ENCODE assay signal across 8 cellular contexts in genomic region chr2:28894470-28895188, GRCh38. TPM values are rescaled to one million over a fixed set of nuclear protein-coding genes. Genes with fewer than 3 reads are reported as not detected.
DNase-seq lines count a peak whose midpoint lies in the region; ATAC-seq and TF ChIP-seq lines count a peak whose summit lies in the region.

Gene WDR43, plus strand, starts transcription at chr2:28894667. Its CDS starts 32 bp downstream, at chr2:28894699.

- TF ChIP-seq POLR2A in right lobe of liver (IDR thresholded peaks at IDR 0.05), result peak; percentile 72

- H3K4me3 ChIP-seq in dorsolateral prefrontal cortex, result peak within 1 kb of the TSS; percentile 68 to 100 (median 99)
- H3K4me3 ChIP-seq in right lobe of liver, result peak within 1 kb of the TSS; percentile 99 to 100 (median 99)

- no peaks in the 10 kb centered on the region for H3K9me3 ChIP-seq in right lobe of liver

- WGBS in right lobe of liver (ENCODE audit: insufficient coverage, low coverage, low lambda C conversion rate, missing lambda C conversion rate), result 0% methylated on average over 13 of the region's 79 CpGs

- TF ChIP-seq CTCF in CD14-positive monocyte (IDR thresholded peaks at IDR 0.05), result no peak
- peak in 28 of 56 donors; percentile 7 to 49 (median 26) for TF ChIP-seq CTCF in dorsolateral prefrontal cortex (IDR thresholded peaks at IDR 0.05 in 54 of 56, conservative IDR thresholded peaks at IDR 0.05 in 2 of 56; ENCODE audit: low read depth in 1 of 56, partially characterized antibody in 56 of 56)
- TF ChIP-seq CTCF in right lobe of liver (IDR thresholded peaks at IDR 0.05), result no peak

- H3K36me3 ChIP-seq in right lobe of liver, result no peaks in the 10 kb centered on the region

- peak; percentile 97 for DNase-seq in CD14-positive monocyte (ENCODE audit: low spot score)
- DNase-seq in NCI-H82 (lab: John Stamatoyannopoulos, UW), result peak; percentile 99
- DNase-seq in activated CD4-positive, alpha-beta T cell treated with anti-CD3 and anti-CD28 coated beads, Interleukin-2, amount 50 U/mL, for 48 hours, result peak; percentile 96
- DNase-seq in dorsolateral prefrontal cortex, result peak; percentile 94 to 99 (median 96)
- peak; percentile 98 to 99 (median 99) for DNase-seq in right lobe of liver
- peak; percentile 97 to 98 for DNase-seq in stimulated activated CD4-positive, alpha-beta T cell treated with anti-CD3 and anti-CD28 coated beads, Interleukin-4, amount 100 ng/mL, for 4 hours

- ATAC-seq in GM19397 (IDR thresholded peaks at IDR 0.05; ENCODE audit: unreplicated experiment) (peak; percentile 88), HG03571 (IDR thresholded peaks at IDR 0.05; ENCODE audit: unreplicated experiment) (peak; percentile 74), right lobe of liver (peak; percentile 98 to 100 (median 99))

- H3K27me3 Mint-ChIP-seq in CD14-positive monocyte (ENCODE audit: low read depth in 3 of 3), result peaks cover 0 to 2% (median 0%) of the 10 kb centered on the region in 3 donors

- peaks cover 0 to 34% (median 9%) of the 10 kb centered on the region in 4 donors for H3K4me1 ChIP-seq in right lobe of liver

- peak within 1 kb of the TSS; percentile 84 to 96 (median 90) for H3K27ac Mint-ChIP-seq in CD14-positive monocyte

- H3K27me3 ChIP-seq in dorsolateral prefrontal cortex (no peaks in the 10 kb centered on the region), right lobe of liver (no peaks in the 10 kb centered on the region)

- H3K4me3 Mint-ChIP-seq in CD14-positive monocyte, result peak within 1 kb of the TSS; percentile 89 to 98

- intact Hi-C loops in CD14-positive monocyte (cut with micrococcal nuclease), result loop anchor here in 1 of 2 donors (10.0 kb wide), 1 partner anchor 70 kb away; no protein-coding TSS in a partner anchor
- intact Hi-C loops in dorsolateral prefrontal cortex (cut with DNase I), result loop anchor here (1.0 to 10.0 kb wide), 4 partner anchors 24 to 330 kb away; partner anchors contain the start of genes TRMT61B (in 2 of the 2) and PPP1CB (in 1 of the 2)
- intact Hi-C loops in right lobe of liver (cut with DNase I), result no loop called here

- peaks cover 0 to 3% (median 0%) of the 10 kb centered on the region in 7 donors for H3K9me3 Mint-ChIP-seq in CD14-positive monocyte

- H3K4me1 Mint-ChIP-seq in CD14-positive monocyte, result peaks cover 37% of the 10 kb centered on the region

- H3K36me3 Mint-ChIP-seq in CD14-positive monocyte, result no peaks in the 10 kb centered on the region

- H3K27ac ChIP-seq in dorsolateral prefrontal cortex (peak within 1 kb of the TSS in 46 of 59 donors; percentile 2 to 88 (median 66)), right lobe of liver (peak within 1 kb of the TSS; percentile 61 to 68 (median 65))

RNA-seq across cellular contexts. Expression of gene WDR43, which starts in this region (rescaled TPM):
- 10 to 100 TPM; 12.2 to 16.1 TPM for polyA plus RNA-seq in CD14-positive monocyte
- total RNA-seq in dorsolateral prefrontal cortex (10 to 100 TPM; 20.4 to 54.5 (median 32.7) TPM), right lobe of liver (10 to 100 TPM; 17.9 to 23.8 (median 22.5) TPM)

Comparison
In these comparisons a context has a peak if more than half of its experiments do, and no peak if none do; other contexts are left out.
1. Peak in every context shown above with its lines: DNase-seq, ATAC-seq, H3K4me3 ChIP-seq and H3K27ac ChIP-seq.
2. intact Hi-C loops: an anchor here in dorsolateral prefrontal cortex (1.0 to 10.0 kb wide); none called in right lobe of liver.